In the genomic region with DNA sequence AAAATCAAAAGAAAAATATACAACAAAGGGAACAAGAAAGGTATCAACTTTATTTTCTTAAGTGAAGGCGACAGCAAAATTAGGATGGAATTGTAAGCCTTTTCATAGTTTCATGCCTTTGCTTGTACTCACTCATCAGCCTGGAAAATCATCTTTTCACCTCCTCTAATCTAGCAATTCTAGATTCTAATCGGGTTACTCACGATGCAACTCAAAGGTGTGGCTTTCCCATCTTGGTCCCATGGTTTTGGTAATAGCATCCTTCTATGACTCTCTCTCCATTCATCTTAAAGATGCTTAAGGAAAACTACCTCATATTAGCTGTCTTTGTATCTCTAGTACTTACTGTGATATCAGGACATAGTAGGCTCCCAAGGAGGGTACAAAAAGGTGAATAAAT, we compare ENCODE assay signal across 27 cellular contexts. TPM values are rescaled to one million over a fixed set of nuclear protein-coding genes. Genes with fewer than 3 reads are reported as not detected.
"Had no signal": no experiment of that assay in that cellular context is flagged by ENCODE, and none has a peak within 500 bp of the region (broad histone marks: within the 10 kb centered on the region; RNA-seq: fewer than 3 reads in every experiment).

No MANE protein-coding gene starts in this region.

- H3K9me3 Mint-ChIP-seq: activated B cell treated with CpG ODN at 0.5 μM for 24 hours; activated CD4-positive, alpha-beta T cell treated with anti-CD3 and anti-CD28 coated beads, Interleukin-2, amount 10 ng/mL, durations not matched to agents 24 days and 14 days; activated T-cell treated with anti-CD3 and anti-CD28 coated beads, Interleukin-2, amount 50 U/mL, for 24 hours; T-helper 1 cell treated with Interleukin-12 subunit alpha and Interleukin-12 subunit beta and Interleukin-4 antibody, amounts not matched to agents 30 μg/mL and 1 μg/mL, for 36 hours had no signal

- H3K4me3 Mint-ChIP-seq: activated B cell treated with CpG ODN at 0.5 μM for 24 hours; activated CD4-positive, alpha-beta T cell treated with anti-CD3 and anti-CD28 coated beads, Interleukin-2, amount 10 ng/mL, durations not matched to agents 24 days and 14 days; activated CD8-positive, alpha-beta memory T cell treated with anti-CD3 and anti-CD28 coated beads, Interleukin-2, amount 10 ng/mL, durations not matched to agents 7 days and 5 days; activated naive CD8-positive, alpha-beta T cell; activated T-cell treated with anti-CD3 and anti-CD28 coated beads, Interleukin-2, amount 50 U/mL, for 24 hours; T-helper 1 cell treated with Interleukin-12 subunit alpha and Interleukin-12 subunit beta and Interleukin-4 antibody, amounts not matched to agents 30 μg/mL and 1 μg/mL, for 36 hours had no signal

- H3K4me1 ChIP-seq: SJSA1 had no signal

- H3K4me1 Mint-ChIP-seq: activated B cell treated with CpG ODN at 0.5 μM for 24 hours; activated CD4-positive, alpha-beta T cell treated with anti-CD3 and anti-CD28 coated beads, Interleukin-2, amount 10 ng/mL, durations not matched to agents 24 days and 14 days; activated CD8-positive, alpha-beta memory T cell treated with anti-CD3 and anti-CD28 coated beads, Interleukin-2, amount 10 ng/mL, durations not matched to agents 7 days and 5 days had no signal

- H3K4me3 ChIP-seq: MG63, SJSA1 had no signal

- H3K36me3 ChIP-seq: MG63, SJSA1 had no signal

- ATAC-seq: activated CD8-positive, alpha-beta memory T cell treated with anti-CD3 and anti-CD28 coated beads, Interleukin-2, amount 10 ng/mL, durations not matched to agents 7 days and 5 days; Panc1 had no signal

- H3K27me3 Mint-ChIP-seq: activated CD4-positive, alpha-beta T cell treated with anti-CD3 and anti-CD28 coated beads, Interleukin-2, amount 10 ng/mL, durations not matched to agents 24 days and 14 days; activated CD8-positive, alpha-beta memory T cell treated with anti-CD3 and anti-CD28 coated beads, Interleukin-2, amount 10 ng/mL, durations not matched to agents 7 days and 5 days; activated naive CD8-positive, alpha-beta T cell; activated T-cell treated with anti-CD3 and anti-CD28 coated beads, Interleukin-2, amount 50 U/mL, for 24 hours had no signal

- DNase-seq: activated B cell treated with CpG ODN at 0.5 μM for 24 hours; activated CD4-positive, alpha-beta T cell treated with anti-CD3 and anti-CD28 coated beads for 1 hour; activated CD4-positive, alpha-beta T cell treated with anti-CD3 and anti-CD28 coated beads, Interleukin-2, amount 10 ng/mL, durations not matched to agents 24 days and 14 days; activated CD4-positive, alpha-beta T cell treated with anti-CD3 and anti-CD28 coated beads, Interleukin-2, amount 50 U/mL, for 48 hours; activated CD8-positive, alpha-beta memory T cell treated with anti-CD3 and anti-CD28 coated beads, Interleukin-2, amount 10 ng/mL, durations not matched to agents 7 days and 5 days; activated effector memory CD4-positive, alpha-beta T cell treated with anti-CD3 and anti-CD28 coated beads, Interleukin-2, amount 50 U/mL, for 16 hours; activated naive CD4-positive, alpha-beta T cell treated with Interleukin-2 at 50 U/mL for 16 hours; activated T-cell treated with anti-CD3 and anti-CD28 coated beads, Interleukin-2, amount 50 U/mL, for 24 hours; caudate nucleus; KG1; MG63; MV-4-11; NCI-H1092 treated with DMSO at 0.1 percent for 48 hours; NCI-H1417 treated with DMSO at 0.1 percent for 48 hours; NCI-H1694; NCI-H2029; NCI-H2107; NCI-H2171 treated with DMSO at 0.1 percent for 48 hours; NCI-H226; NCI-H526; NCI-H774; SHP77 had no signal

- H3K27ac Mint-ChIP-seq: activated B cell treated with CpG ODN at 0.5 μM for 24 hours; activated CD4-positive, alpha-beta T cell treated with anti-CD3 and anti-CD28 coated beads, Interleukin-2, amount 10 ng/mL, durations not matched to agents 24 days and 14 days; activated CD8-positive, alpha-beta memory T cell treated with anti-CD3 and anti-CD28 coated beads, Interleukin-2, amount 10 ng/mL, durations not matched to agents 7 days and 5 days; activated naive CD8-positive, alpha-beta T cell; activated T-cell treated with anti-CD3 and anti-CD28 coated beads, Interleukin-2, amount 50 U/mL, for 24 hours; T-helper 1 cell treated with Interleukin-12 subunit alpha and Interleukin-12 subunit beta and Interleukin-4 antibody, amounts not matched to agents 30 μg/mL and 1 μg/mL, for 36 hours had no signal

- H3K27me3 ChIP-seq: MG63, SJSA1 had no signal

- H3K27ac ChIP-seq: RWPE1, SJSA1 had no signal

- H3K36me3 Mint-ChIP-seq: activated CD8-positive, alpha-beta memory T cell treated with anti-CD3 and anti-CD28 coated beads, Interleukin-2, amount 10 ng/mL, durations not matched to agents 7 days and 5 days; activated naive CD8-positive, alpha-beta T cell had no signal

- H3K9me3 ChIP-seq: MG63, SJSA1 had no signal

RNA-seq across cellular contexts. Expression of a gene that starts 30.5 kb away (rescaled TPM):
- total RNA-seq: activated B cell treated with CpG ODN at 0.5 μM for 24 hours; activated CD4-positive, alpha-beta T cell treated with anti-CD3 and anti-CD28 coated beads, Interleukin-2, amount 10 ng/mL, durations not matched to agents 24 days and 14 days; activated CD8-positive, alpha-beta memory T cell treated with anti-CD3 and anti-CD28 coated beads, Interleukin-2, amount 10 ng/mL, durations not matched to agents 7 days and 5 days had no signal
